18 cellular contexts compared by ENCODE assay signal in genomic region chr9:100294806-100295205, GRCh38. TPM values are rescaled to one million over a fixed set of nuclear protein-coding genes. Genes with fewer than 3 reads are reported as not detected.
DNase-seq lines count a peak whose midpoint lies in the region; ATAC-seq and TF ChIP-seq lines count a peak whose summit lies in the region.
"Had no signal": no experiment of that assay in that cellular context is flagged by ENCODE, and none has a peak within 500 bp of the region (broad histone marks: within the 10 kb centered on the region; RNA-seq: fewer than 3 reads in every experiment).

No MANE protein-coding gene starts in this region.

- no peak overlapping the region for H2AFZ ChIP-seq in GM23338

- H3K9me2 ChIP-seq in GM23338 (ENCODE audit: insufficient read depth): no peaks in the 10 kb centered on the region
- H3K9me2 ChIP-seq: SK-N-SH had no signal

- peaks cover 25% of the 10 kb centered on the region for H4K20me1 ChIP-seq in GM23338 (replicated peaks; ENCODE audit: insufficient read depth)

- no peak overlapping the region for H3K4me2 ChIP-seq in GM23338
- H3K4me2 ChIP-seq: SK-N-SH had no signal

- peaks cover 71% of the 10 kb centered on the region for H3K36me3 Mint-ChIP-seq in GM23338 (ENCODE audit: low read depth)

- H3K4me1 ChIP-seq in GM23338 (ENCODE audit: insufficient read depth) (no peaks in the 10 kb centered on the region), mucosa of descending colon (ENCODE audit: low read depth) (no peaks in the 10 kb centered on the region)
- H3K4me1 ChIP-seq: Peyer's patch had no signal

- H3K9me3 ChIP-seq in mucosa of descending colon: no peaks in the 10 kb centered on the region
- H3K9me3 ChIP-seq: Peyer's patch, SK-N-SH had no signal

- no peaks in the 10 kb centered on the region for H3K27me3 ChIP-seq in GM23338 (ENCODE audit: insufficient read depth)
- H3K27me3 ChIP-seq: Peyer's patch had no signal

- 0 out of 2 replicates have a peak overlapping the region, but pooled peaks have one; percentile 39 for H3K27ac ChIP-seq in GM23338 (ENCODE audit: low read depth)
- peak overlapping the region; percentile 88 for H3K27ac ChIP-seq in VCaP
- H3K27ac ChIP-seq: 22Rv1, C4-2B, Peyer's patch had no signal

- no peak for ATAC-seq in GM23338
- ATAC-seq in mucosa of descending colon: peak; percentile 26

- H3K36me3 ChIP-seq in GM23338 (ENCODE audit: insufficient read depth) (peaks cover 15% of the 10 kb centered on the region), mucosa of descending colon (ENCODE audit: low read depth) (no peaks in the 10 kb centered on the region)

- TF ChIP-seq CTCF in GM23338 (conservative IDR thresholded peaks at IDR 0.05; ENCODE audit: low read depth in 2 of 2) (no peak), VCaP (conservative IDR thresholded peaks at IDR 0.05) (no peak), mucosa of descending colon (IDR thresholded peaks at IDR 0.05) (no peak)

- no peaks in the 10 kb centered on the region; the same call in 2 of the 3 replicates for H3K4me1 Mint-ChIP-seq in GM23338

- peak; percentile 9 for DNase-seq in DMS 273 (lab: John Stamatoyannopoulos, UW; ENCODE audit: unreplicated experiment)
- DNase-seq in DMS 273 treated with DMSO at 0.1 percent for 48 hours (lab: John Stamatoyannopoulos, UW): no peak
- no peak for DNase-seq in GM23338 (ENCODE audit: low spot score)
- no peak for DNase-seq in mucosa of descending colon
- no peak for DNase-seq in cortex of kidney (lab: John Stamatoyannopoulos, UW)
- DNase-seq in RKO (ENCODE audit: low spot score): no peak
- DNase-seq in NCI-H345 treated with DMSO at 0.1 percent for 48 hours (lab: John Stamatoyannopoulos, UW; ENCODE audit: unreplicated experiment): no peak
- DNase-seq: AML-193, DMS79 treated with DMSO at 0.1 percent for 48 hours, NCI-H1092 treated with DMSO at 0.1 percent for 48 hours, NCI-H2227 treated with DMSO at 0.1 percent for 48 hours, NCI-H524, Peyer's patch, SHP77 treated with DMSO at 0.1 percent for 48 hours, SK-N-SH had no signal

- H3K9me3 Mint-ChIP-seq in GM23338: no peaks in the 10 kb centered on the region; the same call in 2 of the 3 replicates

- H3K4me3 Mint-ChIP-seq in GM23338: no peak overlapping the region

- H3K4me3 ChIP-seq in GM23338 (no peak overlapping the region), mucosa of descending colon (no peak overlapping the region)
- H3K4me3 ChIP-seq: Peyer's patch had no signal

- H3K27me3 Mint-ChIP-seq in GM23338 (ENCODE audit: insufficient read depth, low read depth, poor library complexity): peaks cover 2% of the 10 kb centered on the region

- no peak overlapping the region for H3K27ac Mint-ChIP-seq in GM23338

- H3F3A ChIP-seq in GM23338 (replicated peaks; ENCODE audit: low read depth): 0 out of 2 replicates have a peak, but pooled peaks cover 4% of the 10 kb centered on the region

- intact Hi-C loops in mucosa of descending colon (cut with DNase I, micrococcal nuclease): no loop called here

- peaks cover 16% of the 10 kb centered on the region for H3K79me2 ChIP-seq in GM23338 (replicated peaks; ENCODE audit: insufficient read depth)

TF ChIP-seq in GM23338, 12 proteins besides CTCF, POLR2A, EP300 and RAD21:
- TF ChIP-seq ZNF331 (CRISPR knock-in tag; IDR thresholded peaks at IDR 0.05; ENCODE audit: low read depth) (no peak), REST (IDR thresholded peaks at IDR 0.05; ENCODE audit: unreplicated experiment) (no peak), EZH2phosphoT487 (IDR thresholded peaks at IDR 0.05; ENCODE audit: unreplicated experiment) (no peak), JUNB (IDR thresholded peaks at IDR 0.05; ENCODE audit: unreplicated experiment) (no peak), CREB1 (CRISPR knock-in tag; IDR thresholded peaks at IDR 0.05; ENCODE audit: low read depth) (no peak)

RNA-seq across cellular contexts. Expression of gene TEX10, which starts 57.9 kb away (rescaled TPM):
- total RNA-seq in GM23338 (2014; rRNA removed; shearing (Covaris generic)): 98.7 and 102 TPM in 2 replicates
- polyA plus RNA-seq in GM23338 (2016; fragmentation: Nextera tagmentation; extraction: Ambion mirVana): 28.5 and 35.0 TPM in 2 replicates
- 10 to 100 TPM in 2 of 3 donors, 1 to 10 TPM in 1; 8.1 to 11.6 (median 11.0) TPM for total RNA-seq in mucosa of descending colon
